In the genomic region with DNA sequence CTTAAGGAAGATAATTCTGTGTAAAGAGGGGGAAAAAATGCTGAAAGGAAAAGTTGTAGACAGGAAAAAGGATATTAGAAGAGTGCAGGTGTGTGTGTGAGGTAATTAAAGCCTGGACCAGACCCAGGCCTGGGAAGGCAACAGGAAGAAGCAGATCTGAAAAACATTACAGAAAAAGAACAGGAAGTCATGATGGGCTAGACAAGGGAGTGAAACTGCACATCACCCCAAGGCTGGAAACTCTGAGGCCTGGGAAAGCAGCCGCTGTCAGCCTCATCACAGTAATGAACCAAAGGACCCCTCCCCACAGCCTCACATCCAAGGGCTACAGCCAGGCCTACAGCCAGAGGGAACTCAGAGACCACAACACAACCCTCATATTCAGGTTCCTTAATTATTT, we compare ENCODE assay signal across 13 cellular contexts.
A peak's percentile ranks its signal among the peaks of the same experiment; 100 is the strongest.
DNase-seq lines count a peak whose midpoint lies in the region; ATAC-seq and TF ChIP-seq lines count a peak whose summit lies in the region.
"Had no signal": no experiment of that assay in that cellular context is flagged by ENCODE, and none has a peak within 500 bp of the region (broad histone marks: within the 10 kb centered on the region; RNA-seq: fewer than 3 reads in every experiment).

No MANE protein-coding gene starts in this region.

- H3K56ac ChIP-seq in IMR-90 (ENCODE audit: extremely low read depth, insufficient read depth, low read length): no peak overlapping the region

- H2AFZ ChIP-seq in IMR-90 (replicated peaks; ENCODE audit: low read length, poor library complexity) (no peak overlapping the region), GM23338 (no peak overlapping the region)

- no peak overlapping the region for H3K14ac ChIP-seq in IMR-90 (replicated peaks; ENCODE audit: low read depth, low read length)

- H4K5ac ChIP-seq in IMR-90 (ENCODE audit: low read depth, low read length): peak overlapping the region; percentile 8; the same call in 1 of the 2 replicates

- no peak overlapping the region for H3K9ac ChIP-seq in IMR-90 (ENCODE audit: low read depth, low read length)

- no peak overlapping the region for H2BK15ac ChIP-seq in IMR-90 (ENCODE audit: low read depth, low read length)

- H2BK120ac ChIP-seq in IMR-90 (ENCODE audit: low read depth, low read length): peak overlapping the region; percentile 1; the same call in 1 of the 2 replicates

- WGBS in IMR-90 (ENCODE audit: extremely low coverage in 2 of 2, insufficient read length in 1 of 2), 2 experiments: no CpG with 5 or more reads among the region's 1 CpG

- H3F3A ChIP-seq in GM23338 (replicated peaks; ENCODE audit: low read depth): no peaks in the 10 kb centered on the region

- DNase-seq in IMR-90 (no peak), memory B cell (ENCODE audit: low spot score in 2 of 2) (no peak), NCI-H2171 (lab: John Stamatoyannopoulos, UW) (no peak), iPS-NIHi7 (ENCODE audit: extremely low spot score) (no peak), GM23338 (ENCODE audit: low spot score) (no peak)
- DNase-seq: NCI-H1417 had no signal

- H3K27me3 ChIP-seq in IMR-90 (ENCODE audit: control insufficient read depth, insufficient read depth, low read length) (no peaks in the 10 kb centered on the region), GM23338 (ENCODE audit: insufficient read depth) (no peaks in the 10 kb centered on the region)
- H3K27me3 ChIP-seq: suprapubic skin had no signal

- no TSS peak for BruUV-seq in IMR-90 (replicated peaks; lab: Mats Ljungman, UMichigan)

- H3K36me3 ChIP-seq in IMR-90 (ENCODE audit: control insufficient read depth, insufficient read depth, low read length): no peaks in the 10 kb centered on the region
- H3K36me3 ChIP-seq in GM23338 (ENCODE audit: insufficient read depth): no peaks in the 10 kb centered on the region
- H3K36me3 ChIP-seq: suprapubic skin had no signal

- CTCF ChIA-PET in IMR-90 (lab: Yijun Ruan, JAX): no interaction called here

- H3K4me1 ChIP-seq in IMR-90 (ENCODE audit: control insufficient read depth, insufficient read depth, low read length) (peaks cover 2% of the 10 kb centered on the region; the same call in 1 of the 2 replicates), GM23338 (ENCODE audit: insufficient read depth) (peaks cover 6% of the 10 kb centered on the region; the same call in 1 of the 2 replicates)
- H3K4me1 ChIP-seq: suprapubic skin had no signal

- no peaks in the 10 kb centered on the region for H3K79me2 ChIP-seq in GM23338 (replicated peaks; ENCODE audit: insufficient read depth)

- H3K27ac Mint-ChIP-seq in memory B cell (peak overlapping the region; percentile 2), GM23338 (no peak overlapping the region)
- H3K27ac Mint-ChIP-seq: natural killer cell treated with Interleukin-12 subunit alpha and Interleukin-12 subunit beta and Interleukin-15 and Interleukin-18, amount 100 ng/mL, for 72 hours had no signal

- no peak overlapping the region for H3K4me3 Mint-ChIP-seq in memory B cell
- no peak overlapping the region for H3K4me3 Mint-ChIP-seq in GM23338
- H3K4me3 Mint-ChIP-seq: natural killer cell treated with Interleukin-12 subunit alpha and Interleukin-12 subunit beta and Interleukin-15 and Interleukin-18, amount 100 ng/mL, for 72 hours had no signal

- H3K4me1 Mint-ChIP-seq in memory B cell (peaks cover 9% of the 10 kb centered on the region), GM23338 (peaks cover 6% of the 10 kb centered on the region)

- peaks cover 6% of the 10 kb centered on the region for H3K9me2 ChIP-seq in GM23338 (ENCODE audit: insufficient read depth)

- H3K27ac ChIP-seq in IMR-90 (ENCODE audit: insufficient read depth, low read length) (no peak overlapping the region), GM23338 (ENCODE audit: low read depth) (no peak overlapping the region)
- H3K27ac ChIP-seq: HL-60, suprapubic skin had no signal

- H3K18ac ChIP-seq in IMR-90 (ENCODE audit: low read depth, low read length): no peak overlapping the region; the same call in 1 of the 2 replicates

- H3K9me3 Mint-ChIP-seq in memory B cell (no peaks in the 10 kb centered on the region), GM23338 (no peaks in the 10 kb centered on the region)
- H3K9me3 Mint-ChIP-seq: natural killer cell treated with Interleukin-12 subunit alpha and Interleukin-12 subunit beta and Interleukin-15 and Interleukin-18, amount 100 ng/mL, for 72 hours had no signal

- peak overlapping the region; percentile 19; the same call in 1 of the 2 replicates for H4K91ac ChIP-seq in IMR-90 (ENCODE audit: insufficient read depth, low read depth, low read length)

- H3K9me1 ChIP-seq in IMR-90 (ENCODE audit: insufficient read depth, low read length): no peaks in the 10 kb centered on the region

- no peak overlapping the region for H2AK9ac ChIP-seq in IMR-90 (replicated peaks; ENCODE audit: low read depth, low read length, poor library complexity)

- no peaks in the 10 kb centered on the region for H3K9me3 ChIP-seq in IMR-90 (ENCODE audit: control insufficient read depth, insufficient read depth, low read length)
- H3K9me3 ChIP-seq: suprapubic skin had no signal

- in situ Hi-C loops in IMR-90 (cut with MboI; ENCODE audit: low sequenced_read_pairs): no loop called here

- no peaks in the 10 kb centered on the region for H3K27me3 Mint-ChIP-seq in memory B cell
- peaks cover 4% of the 10 kb centered on the region for H3K27me3 Mint-ChIP-seq in GM23338 (ENCODE audit: insufficient read depth, low read depth, poor library complexity)

- H2BK5ac ChIP-seq in IMR-90 (ENCODE audit: low read depth, low read length, poor library complexity, severe bottlenecking): no peak overlapping the region

- H3K79me1 ChIP-seq in IMR-90 (ENCODE audit: low read depth in 1 of 2, low read length in 2 of 2): peaks cover 0 to 3% of the 10 kb centered on the region in 2 experiments; a peak in 2 of 4 replicates

- TF ChIP-seq CTCF in IMR-90 (conservative IDR thresholded peaks at IDR 0.05; ENCODE audit: low read depth, low read length) (no peak), GM23338 (conservative IDR thresholded peaks at IDR 0.05; ENCODE audit: low read depth in 2 of 2) (peak in 1 of 2 experiments; percentile 11; a peak in 1 of 4 replicates)

- intact Hi-C loops in IMR-90 (cut with micrococcal nuclease): no loop called here

- H3K23ac ChIP-seq in IMR-90 (ENCODE audit: low read depth, low read length): no peak overlapping the region

- ATAC-seq in GM18858 (IDR thresholded peaks at IDR 0.05; ENCODE audit: unreplicated experiment) (peak; percentile 67), GM21515 (IDR thresholded peaks at IDR 0.05; ENCODE audit: unreplicated experiment) (peak; percentile 65), IMR-90 (ENCODE audit: low read depth) (no peak), memory B cell (ENCODE audit: low read depth) (no peak), GM18867 (IDR thresholded peaks at IDR 0.05; ENCODE audit: unreplicated experiment) (no peak), GM23338 (no peak)
- ATAC-seq: natural killer cell treated with Interleukin-12 subunit alpha and Interleukin-12 subunit beta and Interleukin-15 and Interleukin-18, amount 100 ng/mL, for 72 hours; Panc1 had no signal

- peak overlapping the region; percentile 17; the same call in 1 of the 2 replicates for H2AK5ac ChIP-seq in IMR-90 (ENCODE audit: low read depth, low read length)

- dilution Hi-C loops in IMR-90 (cut with HindIII; ENCODE audit: low sequenced_read_pairs, unreplicated experiment): no loop called here

- H4K8ac ChIP-seq in IMR-90 (ENCODE audit: low read depth in 2 of 2, low read length in 2 of 2): no peak overlapping the region

- no peak overlapping the region for H3K4ac ChIP-seq in IMR-90 (ENCODE audit: low read depth, low read length)

- no peak for TF ChIP-seq POLR2A in IMR-90 (IDR thresholded peaks at IDR 0.05; ENCODE audit: low read depth, low read length)

- no peak overlapping the region for H2BK20ac ChIP-seq in IMR-90 (ENCODE audit: low read depth, low read length)

- H3K4me3 ChIP-seq in IMR-90 (ENCODE audit: insufficient read depth, low read depth, low read length): no peak overlapping the region
- H3K4me3 ChIP-seq in GM23338: no peak overlapping the region
- H3K4me3 ChIP-seq: suprapubic skin had no signal

- TF ChIP-seq RAD21 in IMR-90 (IDR thresholded peaks at IDR 0.05; ENCODE audit: low read length): no peak

- H4K20me1 ChIP-seq in IMR-90 (ENCODE audit: insufficient read depth, low read length) (no peaks in the 10 kb centered on the region), GM23338 (replicated peaks; ENCODE audit: insufficient read depth) (no peaks in the 10 kb centered on the region)

- H3K36me3 Mint-ChIP-seq in memory B cell (no peaks in the 10 kb centered on the region), GM23338 (ENCODE audit: low read depth) (no peaks in the 10 kb centered on the region; the same call in 2 of the 3 replicates)
- H3K36me3 Mint-ChIP-seq: natural killer cell treated with Interleukin-12 subunit alpha and Interleukin-12 subunit beta and Interleukin-15 and Interleukin-18, amount 100 ng/mL, for 72 hours had no signal

- POLR2A ChIA-PET in IMR-90 (lab: Charles Lee; ENCODE audit: unreplicated experiment): no interaction called here

- H3K4me2 ChIP-seq in IMR-90 (ENCODE audit: low read depth, low read length): no peak overlapping the region
- H3K4me2 ChIP-seq in GM23338: no peak overlapping the region

TF ChIP-seq in IMR-90, 13 proteins besides CTCF, POLR2A, EP300 and RAD21 (continues in another document):
- TF ChIP-seq MAFK (IDR thresholded peaks at IDR 0.05; ENCODE audit: low read depth, low read length) (no peak), RCOR1 (IDR thresholded peaks at IDR 0.05; ENCODE audit: insufficient replicate concordance, low read length) (no peak), CEBPB (IDR thresholded peaks at IDR 0.05; ENCODE audit: low read depth, low read length) (no peak)

TF ChIP-seq in GM23338, 12 proteins besides CTCF, POLR2A, EP300 and RAD21 (continues in another document):
- TF ChIP-seq POLR2AphosphoS5 (IDR thresholded peaks at IDR 0.05; ENCODE audit: low read depth) (no peak), EZH2 (IDR thresholded peaks at IDR 0.05; ENCODE audit: low read depth, unreplicated experiment) (no peak), ZNF331 (CRISPR knock-in tag; IDR thresholded peaks at IDR 0.05; ENCODE audit: low read depth) (no peak), STAT1 (IDR thresholded peaks at IDR 0.05; ENCODE audit: unreplicated experiment) (no peak)
- TF ChIP-seq, protein P1, sequence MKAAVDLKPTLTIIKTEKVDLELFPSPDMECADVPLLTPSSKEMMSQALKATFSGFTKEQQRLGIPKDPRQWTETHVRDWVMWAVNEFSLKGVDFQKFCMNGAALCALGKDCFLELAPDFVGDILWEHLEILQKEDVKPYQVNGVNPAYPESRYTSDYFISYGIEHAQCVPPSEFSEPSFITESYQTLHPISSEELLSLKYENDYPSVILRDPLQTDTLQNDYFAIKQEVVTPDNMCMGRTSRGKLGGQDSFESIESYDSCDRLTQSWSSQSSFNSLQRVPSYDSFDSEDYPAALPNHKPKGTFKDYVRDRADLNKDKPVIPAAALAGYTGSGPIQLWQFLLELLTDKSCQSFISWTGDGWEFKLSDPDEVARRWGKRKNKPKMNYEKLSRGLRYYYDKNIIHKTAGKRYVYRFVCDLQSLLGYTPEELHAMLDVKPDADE (IDR thresholded peaks at IDR 0.05): no peak

Comparison
In these comparisons a context has a peak if more than half of its experiments do, and no peak if none do; other contexts are left out.
1. ATAC-seq: peak in GM18858 (single experiment) and GM21515 (single experiment); none in IMR-90 (single experiment), memory B cell (single experiment), GM18867 (single experiment) and GM23338 (single experiment).